Comparison of ENCODE assay signal across 21 cellular contexts in genomic region chr15:82852906-82853635, GRCh38. TPM values are rescaled to one million over a fixed set of nuclear protein-coding genes. Genes with fewer than 3 reads are reported as not detected.
DNase-seq lines count a peak whose midpoint lies in the region; ATAC-seq and TF ChIP-seq lines count a peak whose summit lies in the region.
"Had no signal": no experiment of that assay in that cellular context is flagged by ENCODE, and none has a peak within 500 bp of the region (broad histone marks: within the 10 kb centered on the region; RNA-seq: fewer than 3 reads in every experiment).

No MANE protein-coding gene starts in this region.

- H3K4me3 ChIP-seq in stomach: no peak overlapping the region
- H3K4me3 ChIP-seq: esophagus muscularis mucosa, mucosa of descending colon had no signal

- TF ChIP-seq POLR2A in stomach (IDR thresholded peaks at IDR 0.05): no peak

- peaks cover 12 to 50% (median 43%) of the 10 kb centered on the region in 4 donors for H3K36me3 ChIP-seq in stomach

- CTCF ChIA-PET in activated CD8-positive, alpha-beta memory T cell treated with anti-CD3 and anti-CD28 coated beads, Interleukin-2, amount 10 ng/mL, durations not matched to agents 7 days and 5 days (lab: Charles Lee): no interaction called here

- no peak for TF ChIP-seq CTCF in brain (conservative IDR thresholded peaks at IDR 0.05)
- TF ChIP-seq CTCF in stomach (IDR thresholded peaks at IDR 0.05): no peak

- H3K27me3 Mint-ChIP-seq in activated CD8-positive, alpha-beta memory T cell treated with anti-CD3 and anti-CD28 coated beads, Interleukin-2, amount 10 ng/mL, durations not matched to agents 7 days and 5 days: no peaks in the 10 kb centered on the region
- H3K27me3 Mint-ChIP-seq in brain: no peaks in the 10 kb centered on the region
- H3K27me3 Mint-ChIP-seq: central memory CD8-positive, alpha-beta T cell had no signal

- ATAC-seq in activated CD8-positive, alpha-beta memory T cell treated with anti-CD3 and anti-CD28 coated beads, Interleukin-2, amount 10 ng/mL, durations not matched to agents 7 days and 5 days: no peak
- ATAC-seq: left lobe of liver, mucosa of descending colon, right cardiac atrium had no signal

- intact Hi-C loops in stomach (cut with DNase I; ENCODE audit: low total_unique reads): no loop called here

- no peak overlapping the region for H3K27ac ChIP-seq in stomach
- H3K27ac ChIP-seq: esophagus muscularis mucosa, HL-60 had no signal

- H3K4me1 Mint-ChIP-seq in activated CD8-positive, alpha-beta memory T cell treated with anti-CD3 and anti-CD28 coated beads, Interleukin-2, amount 10 ng/mL, durations not matched to agents 7 days and 5 days: peaks cover 5% of the 10 kb centered on the region
- H3K4me1 Mint-ChIP-seq in brain: peaks cover 45% of the 10 kb centered on the region
- H3K4me1 Mint-ChIP-seq: central memory CD8-positive, alpha-beta T cell had no signal

- WGBS in stomach, 5 donors: 65 to 72% (median 70%) methylated on average over 16 to 17 of the region's 17 CpGs

- no peaks in the 10 kb centered on the region for H3K27me3 ChIP-seq in stomach
- H3K27me3 ChIP-seq: esophagus muscularis mucosa had no signal

- H3K27ac Mint-ChIP-seq in activated CD8-positive, alpha-beta memory T cell treated with anti-CD3 and anti-CD28 coated beads, Interleukin-2, amount 10 ng/mL, durations not matched to agents 7 days and 5 days: peak overlapping the region; percentile 11
- peak overlapping the region in 4 of 5 experiments; percentile 42 to 82 (median 54) for H3K27ac Mint-ChIP-seq in brain

- no peak for TF ChIP-seq EP300 in stomach (IDR thresholded peaks at IDR 0.05)

- no peaks in the 10 kb centered on the region for H3K9me3 ChIP-seq in stomach
- H3K9me3 ChIP-seq: esophagus muscularis mucosa, mucosa of descending colon had no signal

- no peaks in the 10 kb centered on the region for H3K9me3 Mint-ChIP-seq in activated CD8-positive, alpha-beta memory T cell treated with anti-CD3 and anti-CD28 coated beads, Interleukin-2, amount 10 ng/mL, durations not matched to agents 7 days and 5 days (ENCODE audit: low read depth)
- no peaks in the 10 kb centered on the region for H3K9me3 Mint-ChIP-seq in brain
- H3K9me3 Mint-ChIP-seq: central memory CD8-positive, alpha-beta T cell had no signal

- H3K36me3 Mint-ChIP-seq in activated CD8-positive, alpha-beta memory T cell treated with anti-CD3 and anti-CD28 coated beads, Interleukin-2, amount 10 ng/mL, durations not matched to agents 7 days and 5 days: no peaks in the 10 kb centered on the region
- H3K36me3 Mint-ChIP-seq in brain: peaks cover 5% of the 10 kb centered on the region

- H3K4me1 ChIP-seq in stomach: peaks cover 10 to 20% (median 13%) of the 10 kb centered on the region in 4 donors

- peak; percentile 34 for DNase-seq in activated CD8-positive, alpha-beta memory T cell treated with anti-CD3 and anti-CD28 coated beads, Interleukin-2, amount 10 ng/mL, durations not matched to agents 7 days and 5 days
- DNase-seq in activated CD8-positive, alpha-beta memory T cell treated with anti-CD3 and anti-CD28 coated beads, Interleukin-2, amount 50 U/mL, for 4 hours: no peak
- DNase-seq in Kasumi-1 (lab: John Stamatoyannopoulos, UW) (peak; percentile 54 to 64), stomach (peak; percentile 24), NCI-H2081 (lab: John Stamatoyannopoulos, UW) (no peak), NCI-H1694 treated with DMSO at 0.1 percent for 48 hours (lab: John Stamatoyannopoulos, UW) (no peak)
- DNase-seq in stimulated activated CD4-positive, alpha-beta T cell treated with anti-CD3 and anti-CD28 coated beads, Interleukin-1b, Interleukin-23, amount 100 ng/mL, for 48 hours: no peak
- DNase-seq: activated CD4-positive, alpha-beta T cell treated with anti-CD3 and anti-CD28 coated beads, Interleukin-2, amount 50 U/mL, for 1 hour; effector CD4-positive, alpha-beta T cell; KBM-7; mucosa of descending colon; NCI-H1105; nucleus accumbens; right cardiac atrium; trophoblast cell had no signal

- H3K4me3 Mint-ChIP-seq in activated CD8-positive, alpha-beta memory T cell treated with anti-CD3 and anti-CD28 coated beads, Interleukin-2, amount 10 ng/mL, durations not matched to agents 7 days and 5 days: no peak overlapping the region
- no peak overlapping the region for H3K4me3 Mint-ChIP-seq in brain
- H3K4me3 Mint-ChIP-seq: central memory CD8-positive, alpha-beta T cell had no signal

RNA-seq across cellular contexts. Expression of gene WHAMM, which starts 43.6 kb away (rescaled TPM):
- 10 to 100 TPM in 1 of 2 experiments, 1 to 10 TPM in 1; 9.1 to 11.0 TPM for total RNA-seq in activated CD8-positive, alpha-beta memory T cell treated with anti-CD3 and anti-CD28 coated beads, Interleukin-2, amount 10 ng/mL, durations not matched to agents 7 days and 5 days
- 1.8 TPM for polyA plus RNA-seq in brain (ENCODE audit: insufficient read depth, low read depth, low replicate concordance)
- 10 to 100 TPM in 2 of 5 donors, 1 to 10 TPM in 3; 6.2 to 44.6 (median 9.3) TPM for total RNA-seq in stomach
- polyA plus RNA-seq in stomach: 1 to 10 TPM; 3.6 to 4.1 (median 3.8) TPM

RNA-seq across cellular contexts. Expression of gene FSD2, which starts 47.2 kb away (rescaled TPM):
- total RNA-seq in activated CD8-positive, alpha-beta memory T cell treated with anti-CD3 and anti-CD28 coated beads, Interleukin-2, amount 10 ng/mL, durations not matched to agents 7 days and 5 days: not detected
- not detected for polyA plus RNA-seq in brain (ENCODE audit: insufficient read depth, low read depth, low replicate concordance)
- total RNA-seq in stomach: under 1 TPM in 1 of 5 donors, not detected in 4; under 0.01 TPM
- polyA plus RNA-seq in stomach: under 1 TPM in 1 of 3 donors, not detected in 2; 0.03 TPM
- total RNA-seq: esophagus muscularis mucosa, left lobe of liver, mucosa of descending colon, RPMI7951 had no signal

Comparison
In these comparisons a context has a peak if more than half of its experiments do, and no peak if none do; other contexts are left out.
1. DNase-seq: peak in activated CD8-positive, alpha-beta memory T cell treated with anti-CD3 and anti-CD28 coated beads, Interleukin-2, amount 10 ng/mL, durations not matched to agents 7 days and 5 days (single experiment), Kasumi-1 (2 of 2) and stomach (single experiment); none in activated CD8-positive, alpha-beta memory T cell treated with anti-CD3 and anti-CD28 coated beads, Interleukin-2, amount 50 U/mL, for 4 hours (single experiment), NCI-H2081 (0 of 2), NCI-H1694 treated with DMSO at 0.1 percent for 48 hours (single experiment) and stimulated activated CD4-positive, alpha-beta T cell treated with anti-CD3 and anti-CD28 coated beads, Interleukin-1b, Interleukin-23, amount 100 ng/mL, for 48 hours (single experiment).